Comparison of ENCODE assay signal across 8 cellular contexts in genomic region chr1:66300986-66301451, GRCh38.
DNase-seq lines count a peak whose midpoint lies in the region; ATAC-seq and TF ChIP-seq lines count a peak whose summit lies in the region.

No MANE protein-coding gene starts in this region.

- H3K4me3 Mint-ChIP-seq in activated naive CD8-positive, alpha-beta T cell treated with anti-CD3 and anti-CD28 coated beads, Interleukin-2, amount 50 U/mL, for 24 hours = peak overlapping the region; percentile 68

- H3K4me2 ChIP-seq in Loucy (ENCODE audit: low read depth, low read length, poor library complexity, severe bottlenecking) = peak overlapping the region; percentile 70

- H2AFZ ChIP-seq in Loucy (ENCODE audit: low read length) = peak overlapping the region; percentile 86

- H3K36me3 ChIP-seq in Loucy (ENCODE audit: insufficient read depth, low read length) = no peaks in the 10 kb centered on the region
- no peaks in the 10 kb centered on the region for H3K36me3 ChIP-seq in liver (ENCODE audit: control insufficient read depth in 4 of 4, insufficient read depth in 3 of 4, low read depth in 1 of 4, low read length in 3 of 4)

- no peaks in the 10 kb centered on the region for H3K9me3 Mint-ChIP-seq in activated naive CD8-positive, alpha-beta T cell treated with anti-CD3 and anti-CD28 coated beads, Interleukin-2, amount 50 U/mL, for 24 hours

- ATAC-seq in GM18498 (IDR thresholded peaks at IDR 0.05; ENCODE audit: unreplicated experiment) (peak; percentile 80), GM21825 (IDR thresholded peaks at IDR 0.05; ENCODE audit: unreplicated experiment) (peak; percentile 84)
- ATAC-seq in activated naive CD8-positive, alpha-beta T cell treated with anti-CD3 and anti-CD28 coated beads, Interleukin-2, amount 50 U/mL, for 24 hours = peak; percentile 91

- WGBS in liver = 21% methylated on average over 4 of the region's 4 CpGs

- DNase-seq in activated naive CD8-positive, alpha-beta T cell treated with anti-CD3 and anti-CD28 coated beads, Interleukin-2, amount 50 U/mL, for 24 hours = no peak
- no peak for DNase-seq in COR-L47 (lab: John Stamatoyannopoulos, UW)
- DNase-seq in SHP77 treated with DMSO at 0.1 percent for 48 hours (lab: John Stamatoyannopoulos, UW) = no peak
- DNase-seq in hypothalamus (lab: John Stamatoyannopoulos, UW) = no peak

- peaks cover 44% of the 10 kb centered on the region for H3K4me1 Mint-ChIP-seq in activated naive CD8-positive, alpha-beta T cell treated with anti-CD3 and anti-CD28 coated beads, Interleukin-2, amount 50 U/mL, for 24 hours

- peak overlapping the region; percentile 82 for H3K27ac Mint-ChIP-seq in activated naive CD8-positive, alpha-beta T cell treated with anti-CD3 and anti-CD28 coated beads, Interleukin-2, amount 50 U/mL, for 24 hours

- peaks cover 42% of the 10 kb centered on the region for H3K4me1 ChIP-seq in Loucy (ENCODE audit: insufficient read depth, low read length, poor library complexity, severe bottlenecking)
- H3K4me1 ChIP-seq in liver (ENCODE audit: control insufficient read depth in 4 of 4, insufficient read depth in 4 of 4, low read length in 3 of 4) = peaks cover 5 to 15% (median 8%) of the 10 kb centered on the region in 4 donors

- H3K27me3 Mint-ChIP-seq in activated naive CD8-positive, alpha-beta T cell treated with anti-CD3 and anti-CD28 coated beads, Interleukin-2, amount 50 U/mL, for 24 hours = no peaks in the 10 kb centered on the region

- H3K9me3 ChIP-seq in Loucy (ENCODE audit: insufficient read depth, low read depth, low read length) (no peaks in the 10 kb centered on the region), liver (ENCODE audit: control insufficient read depth in 4 of 4, low read length in 3 of 4) (no peaks in the 10 kb centered on the region)

- H3K9me2 ChIP-seq in Loucy (replicated peaks; ENCODE audit: low read depth, low read length) = no peaks in the 10 kb centered on the region

- no peaks in the 10 kb centered on the region for H3K36me3 Mint-ChIP-seq in activated naive CD8-positive, alpha-beta T cell treated with anti-CD3 and anti-CD28 coated beads, Interleukin-2, amount 50 U/mL, for 24 hours (ENCODE audit: low read depth)

- H4K20me1 ChIP-seq in Loucy (ENCODE audit: insufficient read depth, low read length, poor library complexity, severe bottlenecking) = no peaks in the 10 kb centered on the region

- no peaks in the 10 kb centered on the region for H3K79me2 ChIP-seq in Loucy (ENCODE audit: insufficient read depth, low read length)

- H3K9ac ChIP-seq in Loucy (ENCODE audit: low read depth, low read length, poor library complexity, severe bottlenecking) (peak overlapping the region; percentile 64), liver (ENCODE audit: low read depth in 1 of 2, low read length in 2 of 2) (peak overlapping the region; percentile 8 to 58)

- peak overlapping the region; percentile 61 to 81 for H3K27ac ChIP-seq in liver (ENCODE audit: low read depth in 1 of 2, low read length in 2 of 2)

- no peaks in the 10 kb centered on the region; the same call in 1 of the 2 replicates for H3F3A ChIP-seq in Loucy (ENCODE audit: low read depth)

- H3K27me3 ChIP-seq in Loucy (ENCODE audit: insufficient read depth, low read length, poor library complexity, severe bottlenecking) (no peaks in the 10 kb centered on the region), liver (ENCODE audit: control insufficient read depth in 4 of 4, insufficient read depth in 4 of 4, low read length in 3 of 4) (no peaks in the 10 kb centered on the region)

- H3K4me3 ChIP-seq in Loucy (ENCODE audit: low read length, poor library complexity, severe bottlenecking) (peak overlapping the region; percentile 56), liver (ENCODE audit: low read depth in 1 of 3, low read length in 3 of 3) (peak overlapping the region in 1 of 3 donors; percentile 32)

- no peak for TF ChIP-seq CTCF in Loucy (conservative IDR thresholded peaks at IDR 0.05; ENCODE audit: low read length)
- TF ChIP-seq CTCF in liver (IDR thresholded peaks at IDR 0.05; ENCODE audit: low read depth, low read length, missing input control) = no peak

- no peak for TF ChIP-seq RAD21 in liver (IDR thresholded peaks at IDR 0.05)

TF ChIP-seq in liver, 16 proteins besides CTCF, POLR2A, EP300 and RAD21:
- no peak for TF ChIP-seq NR2F2 (IDR thresholded peaks at IDR 0.05)
- peak; percentile 26 for TF ChIP-seq SP1 (IDR thresholded peaks at IDR 0.05)
- no peak for TF ChIP-seq FOXA1 (IDR thresholded peaks at IDR 0.05)
- TF ChIP-seq YY1 (IDR thresholded peaks at IDR 0.05) = peak; percentile 9
- TF ChIP-seq FOXA2 (IDR thresholded peaks at IDR 0.05) = no peak
- TF ChIP-seq ATF3 (IDR thresholded peaks at IDR 0.05) = no peak
- no peak for TF ChIP-seq HNF4A (conservative IDR thresholded peaks at IDR 0.05)
- peak; percentile 17 for TF ChIP-seq TAF1 (conservative IDR thresholded peaks at IDR 0.05)
- no peak for TF ChIP-seq ZBTB33 (IDR thresholded peaks at IDR 0.05)
- peak; percentile 11 to 52 for TF ChIP-seq JUND (IDR thresholded peaks at IDR 0.05)
- TF ChIP-seq REST (IDR thresholded peaks at IDR 0.05) = no peak
- TF ChIP-seq GABPA (IDR thresholded peaks at IDR 0.05 in 1 of 2, conservative IDR thresholded peaks at IDR 0.05 in 1 of 2) = no peak
- no peak for TF ChIP-seq HNF4G (IDR thresholded peaks at IDR 0.05)
- no peak for TF ChIP-seq MAX (IDR thresholded peaks at IDR 0.05)
- no peak for TF ChIP-seq EGR1 (IDR thresholded peaks at IDR 0.05; ENCODE audit: low read depth in 2 of 2)
TF ChIP-seq in liver: peak in this region for 4.
